In genomic region chr4:74292111-74292870, GRCh38 we compare ENCODE assay signal across 22 cellular contexts. TPM values are rescaled to one million over a fixed set of nuclear protein-coding genes. Genes with fewer than 3 reads are reported as not detected.
"Had no signal": no experiment of that assay in that cellular context is flagged by ENCODE, and none has a peak within 500 bp of the region (broad histone marks: within the 10 kb centered on the region; RNA-seq: fewer than 3 reads in every experiment).

No MANE protein-coding gene starts in this region.

- ATAC-seq: left lung; natural killer cell treated with Interleukin-12 subunit alpha and Interleukin-12 subunit beta and Interleukin-15 and Interleukin-18, amount 100 ng/mL, for 72 hours; pancreas; right lobe of liver; stimulated activated naive B cell treated with anti-CD40 and anti-IgM and Interleukin-4, amounts not matched to agents 10 μg/mL and 1 μg/mL and 100 μg/mL, for 72 hours had no signal

- H3K36me3 Mint-ChIP-seq: mesothelial cell of epicardium; natural killer cell treated with Interleukin-12 subunit alpha and Interleukin-12 subunit beta and Interleukin-15 and Interleukin-18, amount 100 ng/mL, for 72 hours; stimulated activated naive B cell treated with anti-CD40 and anti-IgM and Interleukin-4, amounts not matched to agents 10 μg/mL and 1 μg/mL and 100 μg/mL, for 72 hours had no signal

- H3K4me3 ChIP-seq: cardiac muscle cell, heart right ventricle, left lung, lung, pancreas, right lobe of liver had no signal

- H3K4me1 Mint-ChIP-seq: activated naive CD8-positive, alpha-beta T cell treated with anti-CD3 and anti-CD28 coated beads for 36 hours; stimulated activated naive B cell treated with anti-CD40 and anti-IgM and Interleukin-4, amounts not matched to agents 10 μg/mL and 1 μg/mL and 100 μg/mL, for 72 hours had no signal

- H3K27ac Mint-ChIP-seq: activated naive CD8-positive, alpha-beta T cell treated with anti-CD3 and anti-CD28 coated beads for 36 hours; natural killer cell treated with Interleukin-12 subunit alpha and Interleukin-12 subunit beta and Interleukin-15 and Interleukin-18, amount 100 ng/mL, for 72 hours; stimulated activated naive B cell treated with anti-CD40 and anti-IgM and Interleukin-4, amounts not matched to agents 10 μg/mL and 1 μg/mL and 100 μg/mL, for 72 hours had no signal

- DNase-seq: activated CD4-positive, alpha-beta T cell treated with anti-CD3 and anti-CD28 coated beads for 1 hour; activated CD4-positive, alpha-beta T cell treated with anti-CD3 and anti-CD28 coated beads, Interleukin-2, amount 50 U/mL, for 1 hour; activated naive CD4-positive, alpha-beta T cell treated with Interleukin-2 at 50 U/mL for 16 hours; activated naive CD8-positive, alpha-beta T cell treated with anti-CD3 and anti-CD28 coated beads for 36 hours; activated T-cell treated with anti-CD3 and anti-CD28 coated beads, Interleukin-2, amount 50 U/mL, for 1 hour; heart right ventricle; islet precursor cell; left lung; pancreas; right lobe of liver; small intestine; stimulated activated CD4-positive, alpha-beta T cell treated with anti-CD3 and anti-CD28 coated beads, Interleukin-15, amount 100 ng/mL, for 24 hours; stimulated activated CD8-positive, alpha-beta memory T cell treated with anti-CD3 and anti-CD28 coated beads, Interleukin-4, amount 100 ng/mL, for 48 hours; stimulated activated naive B cell treated with anti-CD40 and anti-IgM and Interleukin-4, amounts not matched to agents 10 μg/mL and 1 μg/mL and 100 μg/mL, for 72 hours; T-helper 9 cell; trophoblast cell had no signal

- H3K27me3 Mint-ChIP-seq: activated naive CD8-positive, alpha-beta T cell treated with anti-CD3 and anti-CD28 coated beads for 36 hours; natural killer cell treated with Interleukin-12 subunit alpha and Interleukin-12 subunit beta and Interleukin-15 and Interleukin-18, amount 100 ng/mL, for 72 hours; stimulated activated naive B cell treated with anti-CD40 and anti-IgM and Interleukin-4, amounts not matched to agents 10 μg/mL and 1 μg/mL and 100 μg/mL, for 72 hours had no signal

- FAIRE-seq: pancreas, small intestine had no signal

- H3K36me3 ChIP-seq: cardiac muscle cell, heart right ventricle, left lung, neutrophil, pancreas, right lobe of liver had no signal

- H3K9me3 Mint-ChIP-seq: activated naive CD8-positive, alpha-beta T cell treated with anti-CD3 and anti-CD28 coated beads for 36 hours; mesothelial cell of epicardium; stimulated activated naive B cell treated with anti-CD40 and anti-IgM and Interleukin-4, amounts not matched to agents 10 μg/mL and 1 μg/mL and 100 μg/mL, for 72 hours had no signal

- H3K4me3 Mint-ChIP-seq: activated naive CD8-positive, alpha-beta T cell treated with anti-CD3 and anti-CD28 coated beads for 36 hours; mesothelial cell of epicardium; natural killer cell treated with Interleukin-12 subunit alpha and Interleukin-12 subunit beta and Interleukin-15 and Interleukin-18, amount 100 ng/mL, for 72 hours; stimulated activated naive B cell treated with anti-CD40 and anti-IgM and Interleukin-4, amounts not matched to agents 10 μg/mL and 1 μg/mL and 100 μg/mL, for 72 hours had no signal

- H3K9me3 ChIP-seq: left lung, neutrophil, pancreas, right lobe of liver had no signal

- H3K4me1 ChIP-seq: heart right ventricle, left lung, pancreas, right lobe of liver had no signal

- H3K27ac ChIP-seq: cardiac muscle cell, heart right ventricle, left lung, neutrophil, pancreas, right lobe of liver had no signal

- H3K27me3 ChIP-seq: cardiac muscle cell, heart right ventricle, left lung, neutrophil, pancreas, right lobe of liver had no signal

RNA-seq across cellular contexts. Expression of gene EPGN, which starts 16.0 kb away (rescaled TPM):
- total RNA-seq: activated naive CD8-positive, alpha-beta T cell treated with anti-CD3 and anti-CD28 coated beads for 36 hours; cardiac muscle cell; right lobe of liver; T-helper 1 cell treated with Interleukin-12 subunit alpha and Interleukin-12 subunit beta and Interleukin-4 antibody, amounts not matched to agents 30 ng/mL and 1 ng/mL, for 36 hours had no signal
- polyA plus RNA-seq: cardiac muscle cell, pancreas, small intestine had no signal
